In genomic region chr4:110418641-110419040, GRCh38 we compare ENCODE assay signal across 26 cellular contexts. TPM values are rescaled to one million over a fixed set of nuclear protein-coding genes. Genes with fewer than 3 reads are reported as not detected.
"Had no signal": no experiment of that assay in that cellular context is flagged by ENCODE, and none has a peak within 500 bp of the region (broad histone marks: within the 10 kb centered on the region; RNA-seq: fewer than 3 reads in every experiment).

No MANE protein-coding gene starts in this region.

- H3K4me3 ChIP-seq: breast epithelium, esophagus muscularis mucosa, heart right ventricle, ovary, vagina had no signal

- H3K9me3 ChIP-seq: breast epithelium, esophagus muscularis mucosa, ovary, vagina had no signal

- H3K27ac ChIP-seq: breast epithelium, esophagus muscularis mucosa, foreskin keratinocyte, heart right ventricle, ovary, vagina, VCaP had no signal

- H3K4me1 ChIP-seq: breast epithelium, esophagus muscularis mucosa, foreskin keratinocyte had no signal

- H3K36me3 ChIP-seq: breast epithelium, esophagus muscularis mucosa, heart right ventricle, ovary, vagina had no signal

- H3K27me3 ChIP-seq: breast epithelium, esophagus muscularis mucosa, heart right ventricle, ovary, vagina had no signal

- H3K4me1 Mint-ChIP-seq: activated CD4-positive, alpha-beta T cell treated with anti-CD3 and anti-CD28 coated beads, Interleukin-2, amount 10 ng/mL, durations not matched to agents 24 days and 14 days; naive B cell; nephron progenitor cell had no signal

- H3K9me3 Mint-ChIP-seq: activated CD4-positive, alpha-beta T cell treated with anti-CD3 and anti-CD28 coated beads, Interleukin-2, amount 10 ng/mL, durations not matched to agents 24 days and 14 days; activated T-cell treated with anti-CD3 and anti-CD28 coated beads, Interleukin-2, amount 50 U/mL, for 24 hours had no signal

- H3K27ac Mint-ChIP-seq: activated CD4-positive, alpha-beta memory T cell treated with anti-CD3 and anti-CD28 coated beads for 36 hours; activated CD4-positive, alpha-beta T cell treated with anti-CD3 and anti-CD28 coated beads, Interleukin-2, amount 10 ng/mL, durations not matched to agents 24 days and 14 days; activated naive CD4-positive, alpha-beta T cell treated with anti-CD3 and anti-CD28 coated beads, Interleukin-2, amount 50 U/mL, for 72 hours; activated T-cell treated with anti-CD3 and anti-CD28 coated beads, Interleukin-2, amount 50 U/mL, for 24 hours; nephron progenitor cell; progenitor cell of endocrine pancreas; type B pancreatic cell had no signal

- ATAC-seq: activated naive CD4-positive, alpha-beta T cell treated with anti-CD3 and anti-CD28 coated beads, Interleukin-2, amount 50 U/mL, for 72 hours; foreskin keratinocyte; heart right ventricle; left ventricle myocardium superior; sciatic nerve had no signal

- H3K36me3 Mint-ChIP-seq: activated CD4-positive, alpha-beta memory T cell treated with anti-CD3 and anti-CD28 coated beads for 36 hours had no signal

- H3K27me3 Mint-ChIP-seq: activated CD4-positive, alpha-beta T cell treated with anti-CD3 and anti-CD28 coated beads, Interleukin-2, amount 10 ng/mL, durations not matched to agents 24 days and 14 days; progenitor cell of endocrine pancreas; type B pancreatic cell had no signal

- DNase-seq: activated CD4-positive, alpha-beta memory T cell treated with anti-CD3 and anti-CD28 coated beads for 36 hours; activated CD4-positive, alpha-beta T cell treated with anti-CD3 and anti-CD28 coated beads, Interleukin-2, amount 10 ng/mL, durations not matched to agents 24 days and 14 days; activated CD4-positive, CD25-positive, alpha-beta regulatory T cell treated with anti-CD3 and anti-CD28 coated beads, Interleukin-2, amount 50 U/mL, for 72 hours; activated CD8-positive, alpha-beta memory T cell treated with anti-CD3 and anti-CD28 coated beads, Interleukin-2, amount 50 U/mL, for 48 hours; activated T-cell treated with anti-CD3 and anti-CD28 coated beads, Interleukin-2, amount 50 U/mL, for 24 hours; central memory CD4-positive, alpha-beta T cell; foreskin keratinocyte; islet precursor cell; left ventricle myocardium superior; naive B cell; nephron progenitor cell; ovary; small intestine; stimulated activated CD4-positive, alpha-beta T cell treated with anti-CD3 and anti-CD28 coated beads, Interleukin-1b, Interleukin-23, amount 100 ng/mL, for 48 hours; stimulated activated naive CD4-positive, alpha-beta T cell treated with Interleukin-2 at 50 U/mL for 16 hours had no signal

- H3K4me3 Mint-ChIP-seq: activated CD4-positive, alpha-beta memory T cell treated with anti-CD3 and anti-CD28 coated beads for 36 hours; activated CD4-positive, alpha-beta T cell treated with anti-CD3 and anti-CD28 coated beads, Interleukin-2, amount 10 ng/mL, durations not matched to agents 24 days and 14 days; activated T-cell treated with anti-CD3 and anti-CD28 coated beads, Interleukin-2, amount 50 U/mL, for 24 hours; naive B cell; nephron progenitor cell; type B pancreatic cell had no signal

RNA-seq across cellular contexts. Expression of gene ENPEP, which starts 57.3 kb away (rescaled TPM):
- total RNA-seq: activated CD4-positive, alpha-beta memory T cell treated with anti-CD3 and anti-CD28 coated beads for 36 hours; activated CD4-positive, alpha-beta T cell treated with anti-CD3 and anti-CD28 coated beads, Interleukin-2, amount 10 ng/mL, durations not matched to agents 24 days and 14 days; activated CD8-positive, alpha-beta memory T cell treated with anti-CD3 and anti-CD28 coated beads for 36 hours; activated naive CD4-positive, alpha-beta T cell treated with anti-CD3 and anti-CD28 coated beads, Interleukin-2, amount 50 U/mL, for 72 hours; lung microvascular endothelial cell had no signal
- polyA plus RNA-seq: foreskin keratinocyte had no signal
